ENCODE assay signal across 16 cellular contexts in the genomic region with DNA sequence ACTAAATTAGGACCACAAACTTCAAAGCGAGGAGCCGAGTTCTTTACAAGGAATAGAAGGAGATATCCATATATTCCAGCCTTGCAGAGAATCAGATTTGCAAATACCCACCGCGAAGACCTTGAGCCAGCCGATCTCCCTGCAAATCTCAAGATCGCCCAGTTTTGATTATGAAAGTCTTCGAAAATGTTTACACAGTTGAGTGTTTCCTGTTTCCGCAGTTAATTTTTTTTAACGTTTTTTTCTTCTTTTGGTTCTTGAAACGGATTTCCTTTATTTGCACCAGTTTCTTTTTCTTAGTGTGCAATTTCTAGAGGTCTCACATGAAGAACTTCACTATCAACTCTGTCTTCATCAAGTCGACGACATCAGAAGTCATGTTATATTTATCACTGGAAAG. TPM values are rescaled to one million over a fixed set of nuclear protein-coding genes. Genes with fewer than 3 reads are reported as not detected.
DNase-seq lines count a peak whose midpoint lies in the region; ATAC-seq, FAIRE-seq and TF ChIP-seq lines count a peak whose summit lies in the region.
"Had no signal": no experiment of that assay in that cellular context is flagged by ENCODE, and none has a peak within 500 bp of the region (broad histone marks: within the 10 kb centered on the region; RNA-seq: fewer than 3 reads in every experiment).

No MANE protein-coding gene starts in this region.

- H3K27me3 ChIP-seq in CD8-positive, alpha-beta memory T cell (ENCODE audit: insufficient read depth, low read length, poor library complexity, severe bottlenecking) = peaks cover 25% of the 10 kb centered on the region

- peak in 1 of 2 donors; percentile 17 for ATAC-seq in natural killer cell treated with Interleukin-12 subunit alpha and Interleukin-12 subunit beta and Interleukin-15 and Interleukin-18, amount 100 ng/mL, for 72 hours
- no peak for ATAC-seq in HG02798 (IDR thresholded peaks at IDR 0.05; ENCODE audit: poor library complexity, unreplicated experiment)

- H3K27ac ChIP-seq in CD8-positive, alpha-beta memory T cell (ENCODE audit: low read depth, low read length) = peak overlapping the region; percentile 18
- H3K27ac ChIP-seq: cardiac muscle cell had no signal

- H3K27me3 Mint-ChIP-seq in CD8-positive, alpha-beta memory T cell = peaks cover 34 to 43% of the 10 kb centered on the region in 2 donors
- peaks cover 17% of the 10 kb centered on the region for H3K27me3 Mint-ChIP-seq in IgD-negative memory B cell
- H3K27me3 Mint-ChIP-seq in activated T-helper 1 cell treated with anti-CD3 and anti-CD28 coated beads, Interleukin-12 subunit alpha, Interleukin-12 subunit beta, Interleukin-2, Interleukin-4 antibody, amounts not matched to agents 30 ng/mL and 10 ng/mL and 1 ng/mL, durations not matched to agents 14 hours and 24 hours and 36 hours (ENCODE audit: insufficient read depth) = peaks cover 27% of the 10 kb centered on the region
- H3K27me3 Mint-ChIP-seq in natural killer cell treated with Interleukin-12 subunit alpha and Interleukin-12 subunit beta and Interleukin-15 and Interleukin-18, amount 100 ng/mL, for 72 hours = peaks cover 2 to 13% of the 10 kb centered on the region in 2 donors

- DNase-seq in CD8-positive, alpha-beta memory T cell = peak in 2 of 5 donors; percentile 65 to 73
- no peak for DNase-seq in activated T-helper 1 cell treated with anti-CD3 and anti-CD28 coated beads, Interleukin-12 subunit alpha, Interleukin-12 subunit beta, Interleukin-2, Interleukin-4 antibody, amounts not matched to agents 30 ng/mL and 10 ng/mL and 1 ng/mL, durations not matched to agents 14 hours and 24 hours and 36 hours (ENCODE audit: low spot score)
- DNase-seq in natural killer cell treated with Interleukin-12 subunit alpha and Interleukin-12 subunit beta and Interleukin-15 and Interleukin-18, amount 100 ng/mL, for 72 hours (ENCODE audit: low spot score) = no peak
- DNase-seq in GM12892 (ENCODE audit: insufficient read length) (no peak), ureter (ENCODE audit: low spot score) (no peak), NCI-H2196 (lab: John Stamatoyannopoulos, UW; ENCODE audit: unreplicated experiment) (no peak)
- DNase-seq: COR-L47, NCI-H1092, NCI-H446, substantia nigra had no signal

- peaks cover 6 to 18% (median 9%) of the 10 kb centered on the region in 3 donors for H3K36me3 Mint-ChIP-seq in CD8-positive, alpha-beta memory T cell
- peaks cover 2% of the 10 kb centered on the region for H3K36me3 Mint-ChIP-seq in IgD-negative memory B cell
- H3K36me3 Mint-ChIP-seq in activated T-helper 1 cell treated with anti-CD3 and anti-CD28 coated beads, Interleukin-12 subunit alpha, Interleukin-12 subunit beta, Interleukin-2, Interleukin-4 antibody, amounts not matched to agents 30 ng/mL and 10 ng/mL and 1 ng/mL, durations not matched to agents 14 hours and 24 hours and 36 hours (ENCODE audit: low read depth) = peaks cover 24% of the 10 kb centered on the region
- peaks cover 15% of the 10 kb centered on the region for H3K36me3 Mint-ChIP-seq in natural killer cell treated with Interleukin-12 subunit alpha and Interleukin-12 subunit beta and Interleukin-15 and Interleukin-18, amount 100 ng/mL, for 72 hours

- no peak for TF ChIP-seq POLR2A in GM12892 (IDR thresholded peaks at IDR 0.05; ENCODE audit: low read depth, low read length)

- intact Hi-C loops in activated T-helper 1 cell treated with anti-CD3 and anti-CD28 coated beads, Interleukin-12 subunit alpha, Interleukin-12 subunit beta, Interleukin-2, Interleukin-4 antibody, amounts not matched to agents 30 ng/mL and 10 ng/mL and 1 ng/mL, durations not matched to agents 14 hours and 24 hours and 36 hours (cut with micrococcal nuclease) = loop anchor here (1.0 kb wide), 1 partner anchor 8 kb away; no protein-coding TSS in a partner anchor

- H3K4me1 ChIP-seq in CD8-positive, alpha-beta memory T cell (ENCODE audit: insufficient read depth, low read length) = peaks cover 41% of the 10 kb centered on the region

- H3K4me3 ChIP-seq in CD8-positive, alpha-beta memory T cell (ENCODE audit: low read length) = peak overlapping the region; percentile 43
- H3K4me3 ChIP-seq: cardiac muscle cell had no signal

- H3K4me3 Mint-ChIP-seq in CD8-positive, alpha-beta memory T cell = peak overlapping the region; percentile 83 to 93 (median 85)
- peak overlapping the region; percentile 71 to 94 (median 88) for H3K4me3 Mint-ChIP-seq in IgD-negative memory B cell
- peak overlapping the region; percentile 74 for H3K4me3 Mint-ChIP-seq in activated T-helper 1 cell treated with anti-CD3 and anti-CD28 coated beads, Interleukin-12 subunit alpha, Interleukin-12 subunit beta, Interleukin-2, Interleukin-4 antibody, amounts not matched to agents 30 ng/mL and 10 ng/mL and 1 ng/mL, durations not matched to agents 14 hours and 24 hours and 36 hours
- H3K4me3 Mint-ChIP-seq in natural killer cell treated with Interleukin-12 subunit alpha and Interleukin-12 subunit beta and Interleukin-15 and Interleukin-18, amount 100 ng/mL, for 72 hours = peak overlapping the region; percentile 66

- peaks cover 5 to 12% (median 8%) of the 10 kb centered on the region in 5 donors for H3K9me3 Mint-ChIP-seq in CD8-positive, alpha-beta memory T cell
- peaks cover 0 to 2% (median 2%) of the 10 kb centered on the region in 3 donors for H3K9me3 Mint-ChIP-seq in IgD-negative memory B cell
- H3K9me3 Mint-ChIP-seq in activated T-helper 1 cell treated with anti-CD3 and anti-CD28 coated beads, Interleukin-12 subunit alpha, Interleukin-12 subunit beta, Interleukin-2, Interleukin-4 antibody, amounts not matched to agents 30 ng/mL and 10 ng/mL and 1 ng/mL, durations not matched to agents 14 hours and 24 hours and 36 hours = peaks cover 4% of the 10 kb centered on the region
- peaks cover 3% of the 10 kb centered on the region for H3K9me3 Mint-ChIP-seq in natural killer cell treated with Interleukin-12 subunit alpha and Interleukin-12 subunit beta and Interleukin-15 and Interleukin-18, amount 100 ng/mL, for 72 hours

- FAIRE-seq in GM12892 (lab: Jason Lieb, UNC) = no peak
- FAIRE-seq: TTC549 had no signal

- peaks cover 31 to 46% (median 35%) of the 10 kb centered on the region in 3 donors for H3K4me1 Mint-ChIP-seq in CD8-positive, alpha-beta memory T cell
- H3K4me1 Mint-ChIP-seq in IgD-negative memory B cell = peaks cover 16 to 30% (median 20%) of the 10 kb centered on the region in 3 donors
- H3K4me1 Mint-ChIP-seq in activated T-helper 1 cell treated with anti-CD3 and anti-CD28 coated beads, Interleukin-12 subunit alpha, Interleukin-12 subunit beta, Interleukin-2, Interleukin-4 antibody, amounts not matched to agents 30 ng/mL and 10 ng/mL and 1 ng/mL, durations not matched to agents 14 hours and 24 hours and 36 hours (ENCODE audit: low read depth) = peaks cover 30% of the 10 kb centered on the region
- peaks cover 14 to 24% of the 10 kb centered on the region in 2 donors for H3K4me1 Mint-ChIP-seq in natural killer cell treated with Interleukin-12 subunit alpha and Interleukin-12 subunit beta and Interleukin-15 and Interleukin-18, amount 100 ng/mL, for 72 hours (ENCODE audit: low read depth in 2 of 2)

- CTCF ChIA-PET in CD8-positive, alpha-beta memory T cell (lab: Charles Lee) = interaction anchor here (1.7 kb wide), 1 partner anchor 11 kb away, joined by 3 read pairs; no protein-coding TSS in a partner anchor

- POLR2A ChIA-PET in CD8-positive, alpha-beta memory T cell (lab: Charles Lee) = interaction anchor here (0.6 kb wide), 1 partner anchor 8 kb away, joined by 3 read pairs; no protein-coding TSS in a partner anchor

- H3K36me3 ChIP-seq in CD8-positive, alpha-beta memory T cell (ENCODE audit: insufficient read depth, low read length) = no peaks in the 10 kb centered on the region

- H3K27ac Mint-ChIP-seq in CD8-positive, alpha-beta memory T cell = peak overlapping the region; percentile 72 to 97 (median 90)
- peak overlapping the region; percentile 85 to 98 (median 94) for H3K27ac Mint-ChIP-seq in IgD-negative memory B cell
- peak overlapping the region; percentile 79 for H3K27ac Mint-ChIP-seq in activated T-helper 1 cell treated with anti-CD3 and anti-CD28 coated beads, Interleukin-12 subunit alpha, Interleukin-12 subunit beta, Interleukin-2, Interleukin-4 antibody, amounts not matched to agents 30 ng/mL and 10 ng/mL and 1 ng/mL, durations not matched to agents 14 hours and 24 hours and 36 hours
- H3K27ac Mint-ChIP-seq in natural killer cell treated with Interleukin-12 subunit alpha and Interleukin-12 subunit beta and Interleukin-15 and Interleukin-18, amount 100 ng/mL, for 72 hours = peak overlapping the region; percentile 72 to 86

- no peaks in the 10 kb centered on the region for H3K9me3 ChIP-seq in CD8-positive, alpha-beta memory T cell (ENCODE audit: low read length)

RNA-seq across cellular contexts. Expression of a gene that starts 12.1 kb away (rescaled TPM):
- total RNA-seq in CD8-positive, alpha-beta memory T cell = under 1 TPM in 1 of 2 experiments, not detected in 1; 0.22 TPM
- not detected for polyA plus RNA-seq in CD8-positive, alpha-beta memory T cell
- not detected for polyA plus RNA-seq in IgD-negative memory B cell
- total RNA-seq in activated T-helper 1 cell treated with anti-CD3 and anti-CD28 coated beads, Interleukin-12 subunit alpha, Interleukin-12 subunit beta, Interleukin-2, Interleukin-4 antibody, amounts not matched to agents 30 ng/mL and 10 ng/mL and 1 ng/mL, durations not matched to agents 14 hours and 24 hours and 36 hours = 0.18 TPM in 1 of 2 replicates, not detected in the other
- total RNA-seq in natural killer cell treated with Interleukin-12 subunit alpha and Interleukin-12 subunit beta and Interleukin-15 and Interleukin-18, amount 100 ng/mL, for 72 hours = under 1 TPM; 0.28 to 0.29 TPM
- polyA plus RNA-seq in GM12892 (2012; ENCODE audit: missing spikeins) = 0.17 TPM
- total RNA-seq in ureter = 2.6 TPM
- total RNA-seq: cardiac muscle cell, HT1080 had no signal
- polyA plus RNA-seq: cardiac muscle cell, esophagus had no signal

RNA-seq across cellular contexts. Expression of a gene that starts 12.3 kb away (rescaled TPM):
- total RNA-seq in CD8-positive, alpha-beta memory T cell = 10 to 100 TPM; 87.8 to 97.3 TPM
- polyA plus RNA-seq in CD8-positive, alpha-beta memory T cell = 39.3 TPM
- polyA plus RNA-seq in IgD-negative memory B cell = 37.9 TPM
- 59.3 and 66.5 TPM in 2 replicates for total RNA-seq in activated T-helper 1 cell treated with anti-CD3 and anti-CD28 coated beads, Interleukin-12 subunit alpha, Interleukin-12 subunit beta, Interleukin-2, Interleukin-4 antibody, amounts not matched to agents 30 ng/mL and 10 ng/mL and 1 ng/mL, durations not matched to agents 14 hours and 24 hours and 36 hours
- total RNA-seq in natural killer cell treated with Interleukin-12 subunit alpha and Interleukin-12 subunit beta and Interleukin-15 and Interleukin-18, amount 100 ng/mL, for 72 hours = 10 to 100 TPM; 38.2 to 44.9 TPM
- polyA plus RNA-seq in GM12892 (2012; ENCODE audit: missing spikeins) = 34.8 TPM
- 51.4 TPM for total RNA-seq in ureter

RNA-seq across cellular contexts. Expression of a gene that starts 17.0 kb away (rescaled TPM):
- 10 to 100 TPM; 80.2 to 80.4 TPM for total RNA-seq in CD8-positive, alpha-beta memory T cell
- 61.4 TPM for polyA plus RNA-seq in CD8-positive, alpha-beta memory T cell
- polyA plus RNA-seq in IgD-negative memory B cell = 85.0 TPM
- 78.7 and 84.4 TPM in 2 replicates for total RNA-seq in activated T-helper 1 cell treated with anti-CD3 and anti-CD28 coated beads, Interleukin-12 subunit alpha, Interleukin-12 subunit beta, Interleukin-2, Interleukin-4 antibody, amounts not matched to agents 30 ng/mL and 10 ng/mL and 1 ng/mL, durations not matched to agents 14 hours and 24 hours and 36 hours
- total RNA-seq in natural killer cell treated with Interleukin-12 subunit alpha and Interleukin-12 subunit beta and Interleukin-15 and Interleukin-18, amount 100 ng/mL, for 72 hours = 10 to 100 TPM; 50.1 to 55.8 TPM
- polyA plus RNA-seq in GM12892 (2012; ENCODE audit: missing spikeins) = 111 TPM
- 63.9 TPM for total RNA-seq in ureter
